Comparison of ENCODE assay signal across 29 cellular contexts in genomic region chr1:235401251-235401650, GRCh38. TPM values are rescaled to one million over a fixed set of nuclear protein-coding genes. Genes with fewer than 3 reads are reported as not detected.
A peak's percentile ranks its signal among the peaks of the same experiment; 100 is the strongest.
DNase-seq lines count a peak whose midpoint lies in the region; ATAC-seq and TF ChIP-seq lines count a peak whose summit lies in the region.
"Had no signal": no experiment of that assay in that cellular context is flagged by ENCODE, and none has a peak within 500 bp of the region (broad histone marks: within the 10 kb centered on the region; RNA-seq: fewer than 3 reads in every experiment).

No MANE protein-coding gene starts in this region.

- TF ChIP-seq CTCF in Panc1 (IDR thresholded peaks at IDR 0.05): no peak
- TF ChIP-seq CTCF in astrocyte of the cerebellum (IDR thresholded peaks at IDR 0.05; ENCODE audit: low read depth, low read length, missing control alignments): no peak
- no peak for TF ChIP-seq CTCF in nephron (IDR thresholded peaks at IDR 0.05; ENCODE audit: unreplicated experiment in 3 of 3)

- H3K9me3 Mint-ChIP-seq in nephron: no peaks in the 10 kb centered on the region
- H3K9me3 Mint-ChIP-seq: naive B cell had no signal

- no peak for ATAC-seq in Panc1
- ATAC-seq: left lobe of liver; Right ventricle myocardium inferior; stimulated activated naive CD8-positive, alpha-beta T cell treated with anti-CD3 and anti-CD28 coated beads, Interleukin-15, Interleukin-2, amounts not matched to agents 100 U/mL and 50 U/mL, for 24 hours had no signal

- no peaks in the 10 kb centered on the region for H3K27me3 ChIP-seq in Panc1 (ENCODE audit: control insufficient read depth, insufficient read depth, low read length)
- H3K27me3 ChIP-seq: ascending aorta; BLaER1 treated with 17β-estradiol and CSF1 and Interleukin-3, amounts not matched to agents 10 nM and 100 nM; testis had no signal

- in situ Hi-C loops in Panc1 (cut with HindIII; ENCODE audit: low pct_unique_long_range_greater_than_20kb, low sequenced_read_pairs) (no loop called here), astrocyte of the cerebellum (cut with HindIII; ENCODE audit: low sequenced_read_pairs) (no loop called here)

- peaks cover 79% of the 10 kb centered on the region for H3K4me1 ChIP-seq in Panc1 (ENCODE audit: control insufficient read depth, insufficient read depth, low read length)
- H3K4me1 ChIP-seq: ascending aorta; BLaER1 treated with 17β-estradiol and CSF1 and Interleukin-3, amounts not matched to agents 10 nM and 100 nM; testis had no signal

- no peaks in the 10 kb centered on the region for H3K9me3 ChIP-seq in Panc1 (ENCODE audit: control insufficient read depth, insufficient read depth, low read depth, low read length)
- H3K9me3 ChIP-seq: ascending aorta, testis had no signal

- DNase-seq in EH (ENCODE audit: low read depth) (peak; percentile 60), Panc1 (ENCODE audit: low read depth, low spot score) (no peak), astrocyte of the cerebellum (ENCODE audit: low read depth) (peak; percentile 12), NCI-H1694 (lab: John Stamatoyannopoulos, UW) (no peak), AML-193 (lab: John Stamatoyannopoulos, UW) (no peak), T-helper 1 cell (no peak), mesenteric fat pad (ENCODE audit: low spot score) (no peak)
- DNase-seq: activated CD4-positive, alpha-beta T cell treated with anti-CD3 and anti-CD28 coated beads, Interleukin-2, amount 50 U/mL, for 4 hours; activated CD4-positive, CD25-positive, alpha-beta regulatory T cell; central memory CD4-positive, alpha-beta T cell; dermis blood vessel endothelial cell; DND-41; IMR-90; mesendoderm; naive B cell; NCI-H1092; NCI-H187 treated with DMSO at 0.1 percent for 48 hours; NCI-H2171 treated with DMSO at 0.1 percent for 48 hours; NCI-H510A treated with DMSO at 0.1 percent for 48 hours; nucleus accumbens; stimulated activated naive CD8-positive, alpha-beta T cell treated with anti-CD3 and anti-CD28 coated beads, Interleukin-15, Interleukin-2, amounts not matched to agents 100 U/mL and 50 U/mL, for 24 hours; T1000; testis had no signal

- peaks cover 3% of the 10 kb centered on the region for H3K27me3 Mint-ChIP-seq in nephron (ENCODE audit: low read depth)
- H3K27me3 Mint-ChIP-seq: activated naive CD8-positive, alpha-beta T cell; naive B cell had no signal

- peaks cover 11% of the 10 kb centered on the region for H3K4me1 Mint-ChIP-seq in nephron

- no peak overlapping the region for H3K4me3 ChIP-seq in Panc1 (ENCODE audit: low read depth in 2 of 2, low read length in 2 of 2)
- no peak overlapping the region for H3K4me3 ChIP-seq in astrocyte of the cerebellum (ENCODE audit: low read depth, low read length)
- H3K4me3 ChIP-seq: ascending aorta; BLaER1 treated with 17β-estradiol and CSF1 and Interleukin-3, amounts not matched to agents 10 nM and 100 nM; testis had no signal

- peak overlapping the region in 2 of 3 experiments; percentile 14 to 33 for H3K27ac Mint-ChIP-seq in nephron
- H3K27ac Mint-ChIP-seq: activated naive CD8-positive, alpha-beta T cell; naive B cell had no signal

- no peaks in the 10 kb centered on the region for H3K36me3 ChIP-seq in Panc1 (ENCODE audit: control insufficient read depth, insufficient read depth, low read length)
- H3K36me3 ChIP-seq: ascending aorta had no signal

- POLR2A ChIA-PET in Panc1 (lab: Charles Lee): no interaction called here

- intact Hi-C loops in Panc1 (cut with micrococcal nuclease; ENCODE audit: unreplicated experiment): loop anchor here (5.0 kb wide), 1 partner anchor 34 kb away; the partner anchor contains the start of gene TBCE

- CTCF ChIA-PET in Panc1 (lab: Charles Lee): no interaction called here

- peaks cover 22% of the 10 kb centered on the region for H3K36me3 Mint-ChIP-seq in nephron (ENCODE audit: low read depth)
- H3K36me3 Mint-ChIP-seq: activated naive CD8-positive, alpha-beta T cell had no signal

- no TSS peak for BruUV-seq in Panc1 (replicated peaks; lab: Mats Ljungman, UMichigan)

- H3K4me3 Mint-ChIP-seq in nephron: no peak overlapping the region
- H3K4me3 Mint-ChIP-seq: activated naive CD8-positive, alpha-beta T cell; naive B cell had no signal

- peak overlapping the region; percentile 98 for H3K27ac ChIP-seq in Panc1 (ENCODE audit: low read length)
- H3K27ac ChIP-seq: ascending aorta; BLaER1 treated with 17β-estradiol and CSF1 and Interleukin-3, amounts not matched to agents 10 nM and 100 nM; testis had no signal

RNA-seq across cellular contexts. Expression of gene TBCE, which starts 34.0 kb away (rescaled TPM):
- 72.0 TPM for total RNA-seq in Panc1 (2021; ENCODE audit: unreplicated experiment)
- polyA plus RNA-seq in Panc1 (2012; ENCODE audit: insufficient read length): 56.0 TPM
- 27.4 TPM for total RNA-seq in mesenteric fat pad

Comparison
In these comparisons a context has a peak if more than half of its experiments do, and no peak if none do; other contexts are left out.
1. DNase-seq: peak in EH (single experiment) and astrocyte of the cerebellum (single experiment); none in Panc1 (single experiment), NCI-H1694 (single experiment), AML-193 (0 of 2), T-helper 1 cell (0 of 5) and mesenteric fat pad (single experiment).